ENCODE assay signal across 9 cellular contexts in the genomic region with DNA sequence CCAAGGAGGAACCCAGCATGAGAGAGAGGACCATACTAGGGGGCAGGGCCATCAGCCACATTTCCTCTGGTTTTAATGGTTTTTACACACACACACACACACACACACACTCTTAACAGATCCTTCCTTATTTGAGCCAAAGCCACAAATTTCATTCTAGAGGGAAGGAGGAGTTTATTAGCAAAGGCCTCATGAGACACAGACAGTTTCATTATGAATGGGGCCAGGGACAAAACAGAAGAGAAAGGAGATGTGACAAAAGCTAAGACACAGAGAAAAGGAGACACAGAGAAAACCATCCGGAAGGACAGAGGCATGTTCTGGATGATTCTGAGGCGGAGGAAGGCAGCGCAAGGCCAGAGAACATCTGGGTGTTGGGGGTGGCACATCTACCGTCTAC. TPM values are rescaled to one million over a fixed set of nuclear protein-coding genes. Genes with fewer than 3 reads are reported as not detected.
A peak's percentile ranks its signal among the peaks of the same experiment; 100 is the strongest.
DNase-seq lines count a peak whose midpoint lies in the region; ATAC-seq and TF ChIP-seq lines count a peak whose summit lies in the region.
"Had no signal": no experiment of that assay in that cellular context is flagged by ENCODE, and none has a peak within 500 bp of the region (broad histone marks: within the 10 kb centered on the region; RNA-seq: fewer than 3 reads in every experiment).

No MANE protein-coding gene starts in this region.

- peak; percentile 6 to 24 for ATAC-seq in CD4-positive, CD25-positive, alpha-beta regulatory T cell (ENCODE audit: low read depth in 2 of 2)
- no peak for ATAC-seq in esophagus mucosa

- no peaks in the 10 kb centered on the region for H3K27me3 ChIP-seq in CD4-positive, CD25-positive, alpha-beta regulatory T cell (ENCODE audit: control insufficient read depth, insufficient read depth, low read length)

- H3K9me3 ChIP-seq in CD4-positive, CD25-positive, alpha-beta regulatory T cell (ENCODE audit: control insufficient read depth in 2 of 2, low read length in 2 of 2), result no peaks in the 10 kb centered on the region

- H3K27me3 Mint-ChIP-seq in CD4-positive, CD25-positive, alpha-beta regulatory T cell, result no peaks in the 10 kb centered on the region
- peaks cover 2% of the 10 kb centered on the region for H3K27me3 Mint-ChIP-seq in glutamatergic neuron (ENCODE audit: unreplicated experiment)

- no peak for TF ChIP-seq CTCF in glutamatergic neuron (IDR thresholded peaks at IDR 0.05; ENCODE audit: partially characterized antibody, unreplicated experiment)
- TF ChIP-seq CTCF in RWPE1 (conservative IDR thresholded peaks at IDR 0.05; ENCODE audit: low read depth), result no peak

- CTCF ChIA-PET in RWPE1 (lab: Yijun Ruan, JAX), result no interaction called here

- peak in 1 of 3 donors; percentile 49 for DNase-seq in CD4-positive, CD25-positive, alpha-beta regulatory T cell
- DNase-seq in GM19240 (ENCODE audit: insufficient read length, low spot score) (peak; percentile 77), KG1 (lab: John Stamatoyannopoulos, UW) (peak; percentile 44), glutamatergic neuron (no peak), RWPE1 (ENCODE audit: low spot score) (no peak), NCI-H2029 treated with DMSO at 0.1 percent for 48 hours (lab: John Stamatoyannopoulos, UW) (no peak), HuH-7 (ENCODE audit: low spot score) (no peak)
- DNase-seq: DND-41 had no signal

- no peak overlapping the region for H3K27ac ChIP-seq in CD4-positive, CD25-positive, alpha-beta regulatory T cell (ENCODE audit: insufficient read depth, low read length, poor library complexity, severe bottlenecking)
- no peak overlapping the region for H3K27ac ChIP-seq in RWPE1

- H3K36me3 Mint-ChIP-seq in CD4-positive, CD25-positive, alpha-beta regulatory T cell, result peaks cover 26% of the 10 kb centered on the region
- peaks cover 5% of the 10 kb centered on the region for H3K36me3 Mint-ChIP-seq in glutamatergic neuron (ENCODE audit: unreplicated experiment)

- peak overlapping the region in 3 of 4 donors; percentile 37 to 95 (median 58) for H3K4me3 Mint-ChIP-seq in CD4-positive, CD25-positive, alpha-beta regulatory T cell
- no peak overlapping the region for H3K4me3 Mint-ChIP-seq in glutamatergic neuron (ENCODE audit: unreplicated experiment)

- H3K27ac Mint-ChIP-seq in CD4-positive, CD25-positive, alpha-beta regulatory T cell, result peak overlapping the region; percentile 17 to 68 (median 21)
- H3K27ac Mint-ChIP-seq in glutamatergic neuron (ENCODE audit: unreplicated experiment), result peak overlapping the region; percentile 12

- POLR2A ChIA-PET in RWPE1 (lab: Yijun Ruan, JAX; ENCODE audit: low non-redundant PET), result no interaction called here

- peaks cover 7% of the 10 kb centered on the region for H3K4me1 ChIP-seq in CD4-positive, CD25-positive, alpha-beta regulatory T cell (ENCODE audit: control insufficient read depth, insufficient read depth, low read length, poor library complexity, severe bottlenecking)

- H3K36me3 ChIP-seq in CD4-positive, CD25-positive, alpha-beta regulatory T cell (ENCODE audit: control insufficient read depth, insufficient read depth, low read length), result peaks cover 62% of the 10 kb centered on the region

- H3K4me1 Mint-ChIP-seq in CD4-positive, CD25-positive, alpha-beta regulatory T cell, result peaks cover 5 to 21% (median 13%) of the 10 kb centered on the region in 4 donors
- peaks cover 3% of the 10 kb centered on the region for H3K4me1 Mint-ChIP-seq in glutamatergic neuron (ENCODE audit: low read depth, unreplicated experiment)

- H3K9me3 Mint-ChIP-seq in CD4-positive, CD25-positive, alpha-beta regulatory T cell, result no peaks in the 10 kb centered on the region
- peaks cover 2% of the 10 kb centered on the region for H3K9me3 Mint-ChIP-seq in glutamatergic neuron (ENCODE audit: unreplicated experiment)

- no peak overlapping the region for H3K4me3 ChIP-seq in CD4-positive, CD25-positive, alpha-beta regulatory T cell (ENCODE audit: low read depth, low read length)

RNA-seq across cellular contexts. Expression of a gene that starts 32.2 kb away (rescaled TPM):
- total RNA-seq in CD4-positive, CD25-positive, alpha-beta regulatory T cell, result 28.8 TPM
- 10 to 100 TPM; 27.1 to 31.0 (median 29.3) TPM for polyA plus RNA-seq in CD4-positive, CD25-positive, alpha-beta regulatory T cell
- 18.4 TPM for total RNA-seq in glutamatergic neuron (ENCODE audit: unreplicated experiment)
- 18.9 TPM for total RNA-seq in esophagus mucosa

Comparison
In these comparisons a context has a peak if more than half of its experiments do, and no peak if none do; other contexts are left out.
1. DNase-seq: peak in GM19240 (single experiment) and KG1 (single experiment); none in glutamatergic neuron (single experiment), RWPE1 (single experiment), NCI-H2029 treated with DMSO at 0.1 percent for 48 hours (single experiment) and HuH-7 (single experiment).